In the genomic region with DNA sequence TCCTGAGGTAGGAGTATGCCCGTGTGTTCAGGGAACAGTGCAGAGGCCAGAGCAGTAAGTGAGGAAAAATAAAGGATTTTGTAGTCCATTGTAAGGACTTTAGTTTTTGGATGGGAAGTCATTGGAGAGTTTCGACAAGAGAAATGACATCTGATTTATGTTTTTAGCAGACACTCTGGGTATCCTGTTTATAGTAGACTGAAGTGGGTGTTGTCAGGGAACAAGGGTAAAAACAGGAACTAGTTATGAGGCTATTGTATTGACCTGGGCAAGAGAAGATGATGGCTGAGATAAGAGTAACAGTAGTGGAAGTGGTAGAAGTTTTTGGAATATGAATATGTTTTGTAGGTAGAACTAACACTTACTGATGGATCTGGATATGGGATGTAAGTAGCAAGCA, we compare ENCODE assay signal across 29 cellular contexts. TPM values are rescaled to one million over a fixed set of nuclear protein-coding genes. Genes with fewer than 3 reads are reported as not detected.
"Had no signal": no experiment of that assay in that cellular context is flagged by ENCODE, and none has a peak within 500 bp of the region (broad histone marks: within the 10 kb centered on the region; RNA-seq: fewer than 3 reads in every experiment).

No MANE protein-coding gene starts in this region.

- H3K27ac ChIP-seq: gastroesophageal sphincter, neutrophil, ovary, prostate gland, skin epidermis, thoracic aorta had no signal

- DNase-seq: activated CD4-positive, alpha-beta T cell treated with anti-CD3 and anti-CD28 coated beads, Interleukin-2, amount 50 U/mL, for 1 hour; activated CD8-positive, alpha-beta memory T cell treated with anti-CD3 and anti-CD28 coated beads, Interleukin-2, amount 10 ng/mL, durations not matched to agents 7 days and 5 days; activated CD8-positive, alpha-beta T cell treated with anti-CD3 and anti-CD28 coated beads, Interleukin-2, amount 10 ng/mL, durations not matched to agents 7 days and 5 days; activated naive CD8-positive, alpha-beta T cell treated with anti-CD3 and anti-CD28 coated beads, Interleukin-2, amount 50 U/mL, for 24 hours; activated T-cell treated with anti-CD3 and anti-CD28 coated beads, Interleukin-2, amount 50 U/mL, for 48 hours; amygdala; dermis blood vessel endothelial cell; effector CD4-positive, alpha-beta T cell; hippocampal formation; left cardiac atrium; left ventricle myocardium superior; naive B cell; nephron progenitor cell; ovary; retina; stimulated activated CD4-positive, alpha-beta T cell treated with anti-CD3 and anti-CD28 coated beads, Interleukin-12 subunit alpha, Interleukin-12 subunit beta, amount 100 ng/mL, for 4 hours; stimulated activated CD4-positive, alpha-beta T cell treated with anti-CD3 and anti-CD28 coated beads, Interleukin-4, amount 100 ng/mL, for 1 hour; T-helper 9 cell; trophoblast cell had no signal

- H3K4me1 ChIP-seq: gastroesophageal sphincter, prostate gland had no signal

- ATAC-seq: activated CD8-positive, alpha-beta memory T cell treated with anti-CD3 and anti-CD28 coated beads, Interleukin-2, amount 10 ng/mL, durations not matched to agents 7 days and 5 days; activated CD8-positive, alpha-beta T cell treated with anti-CD3 and anti-CD28 coated beads, Interleukin-2, amount 10 ng/mL, durations not matched to agents 7 days and 5 days; activated naive CD8-positive, alpha-beta T cell treated with anti-CD3 and anti-CD28 coated beads, Interleukin-2, amount 50 U/mL, for 24 hours; gastroesophageal sphincter; left cardiac atrium; left ventricle myocardium superior; sciatic nerve; WTC11 had no signal

- H3K9me3 ChIP-seq: neutrophil, ovary, prostate gland, thoracic aorta had no signal

- H3K36me3 ChIP-seq: neutrophil, ovary, prostate gland, thoracic aorta had no signal

- H3K27me3 ChIP-seq: gastroesophageal sphincter, neutrophil, ovary had no signal

- H3K4me3 ChIP-seq: gastroesophageal sphincter, ovary, prostate gland, skin epidermis, thoracic aorta had no signal

RNA-seq across cellular contexts. Expression of gene GTF2A1L, which starts 59.8 kb away (rescaled TPM):
- total RNA-seq: activated CD8-positive, alpha-beta memory T cell treated with anti-CD3 and anti-CD28 coated beads, Interleukin-2, amount 10 ng/mL, durations not matched to agents 7 days and 5 days; activated CD8-positive, alpha-beta T cell treated with anti-CD3 and anti-CD28 coated beads, Interleukin-2, amount 10 ng/mL, durations not matched to agents 7 days and 5 days; activated T-helper 2 cell treated with anti-CD3 and anti-CD28 coated beads, Interferon-gamma antibody, Interleukin-2, Interleukin-4, amounts not matched to agents 10 μg/mL and 5 μg/mL and 100 μg/mL, durations not matched to agents 14 hours and 24 hours and 36 hours; dermis blood vessel endothelial cell; epithelial cell of proximal tubule; left cardiac atrium; left ventricle myocardium superior; WTC11 had no signal
- polyA plus RNA-seq: keratinocyte had no signal
